ENCODE assay signal across 8 cellular contexts in the genomic region with DNA sequence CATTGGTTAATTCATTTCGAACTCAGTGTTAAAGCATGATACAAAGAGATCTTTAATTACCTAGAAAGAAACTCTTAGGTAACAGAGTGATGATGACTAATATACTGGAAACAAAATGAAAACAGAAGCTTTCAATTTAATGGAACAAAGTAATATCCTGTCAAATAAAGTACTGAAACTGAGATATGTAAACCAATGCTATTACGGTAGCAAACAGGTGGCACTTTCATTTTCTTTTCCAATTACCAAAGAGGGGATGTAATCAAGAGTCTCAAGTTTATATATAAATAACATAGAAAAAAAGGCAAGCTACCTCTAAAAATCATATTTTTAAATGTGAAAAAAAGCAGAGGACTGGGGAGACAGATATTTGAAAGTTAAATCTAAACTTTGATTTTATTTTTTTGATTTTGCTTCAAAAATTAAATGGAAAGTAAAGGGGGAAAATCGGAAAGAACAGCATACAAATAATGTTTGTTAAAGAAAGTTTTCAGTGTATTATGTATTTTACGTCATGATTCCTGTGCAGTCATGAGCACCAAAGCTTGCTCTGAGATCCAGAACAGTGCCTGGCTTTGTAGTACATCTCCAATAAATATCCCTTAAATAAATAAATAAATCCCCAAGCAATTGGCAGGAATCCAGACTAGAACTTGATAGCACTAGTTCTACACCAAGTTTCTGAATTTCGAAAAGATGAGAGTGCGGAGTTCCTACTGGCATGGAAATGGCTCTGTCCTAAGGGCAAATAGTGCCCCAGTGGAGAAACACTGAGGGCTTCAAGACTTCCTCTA. TPM values are rescaled to one million over a fixed set of nuclear protein-coding genes. Genes with fewer than 3 reads are reported as not detected.
A peak's percentile ranks its signal among the peaks of the same experiment; 100 is the strongest.
DNase-seq lines count a peak whose midpoint lies in the region; ATAC-seq and TF ChIP-seq lines count a peak whose summit lies in the region.

No MANE protein-coding gene starts in this region.

- H3K4me3 ChIP-seq in GM12864 (ENCODE audit: low read depth, low read length) = peak overlapping the region; percentile 18; the same call in 1 of the 2 replicates

- H3K4me3 Mint-ChIP-seq in MCF 10A (ENCODE audit: unreplicated experiment) = peak overlapping the region; percentile 56

- DNase-seq in GM12864 (ENCODE audit: low read depth) = peak; percentile 74
- DNase-seq in MCF 10A (ENCODE audit: unreplicated experiment) = peak; percentile 82
- no peak for DNase-seq in SHP77 treated with DMSO at 0.1 percent for 48 hours (lab: John Stamatoyannopoulos, UW)
- no peak for DNase-seq in KBM-7
- DNase-seq in islet precursor cell = no peak
- DNase-seq in cerebellar cortex (ENCODE audit: low spot score) = no peak

- no peaks in the 10 kb centered on the region for H3K9me3 Mint-ChIP-seq in MCF 10A (ENCODE audit: unreplicated experiment)

- H3K27ac Mint-ChIP-seq in MCF 10A (ENCODE audit: low read depth, unreplicated experiment) = no peak overlapping the region

- CTCF ChIA-PET in MCF 10A (lab: Yijun Ruan, JAX) = interaction anchor here (1.1 kb wide), 1 partner anchor 193 kb away, joined by 4 read pairs; no protein-coding TSS in a partner anchor

- TF ChIP-seq CTCF in GM12864 (IDR thresholded peaks at IDR 0.05; ENCODE audit: low read depth, low read length, missing control alignments) (no peak), MCF 10A (IDR thresholded peaks at IDR 0.05; ENCODE audit: unreplicated experiment) (no peak)

- intact Hi-C loops in MCF 10A (cut with micrococcal nuclease) = no loop called here

- POLR2A ChIA-PET in MCF 10A (lab: Yijun Ruan, JAX) = interaction anchor here (0.7 to 2.9 kb wide), 4 partner anchors 26 to 190 kb away, joined by 3 to 19 read pairs (median 3); a partner anchor contains a TSS

- BruUV-seq in MCF 10A (replicated peaks; lab: Mats Ljungman, UMichigan) = no TSS peak

- peaks cover 6% of the 10 kb centered on the region for H3K4me1 Mint-ChIP-seq in MCF 10A (ENCODE audit: insufficient read depth, unreplicated experiment)

- peak; percentile 92 for ATAC-seq in GM21381 (IDR thresholded peaks at IDR 0.05; ENCODE audit: unreplicated experiment)
- ATAC-seq in HG03558 (IDR thresholded peaks at IDR 0.05; ENCODE audit: extremely low read depth, unreplicated experiment) = peak; percentile 99

- H3K27me3 Mint-ChIP-seq in MCF 10A (ENCODE audit: insufficient read depth, unreplicated experiment) = no peaks in the 10 kb centered on the region

- in situ Hi-C loops in KBM-7 (cut with MboI; ENCODE audit: low pct_unique_long_range_greater_than_20kb, low sequenced_read_pairs) = no loop called here

- no peaks in the 10 kb centered on the region for H3K36me3 Mint-ChIP-seq in MCF 10A (ENCODE audit: insufficient read depth, unreplicated experiment)

RNA-seq across cellular contexts. Expression of a gene that starts 25.0 kb away (rescaled TPM):
- 26.3 and 27.4 TPM in 2 replicates for total RNA-seq in MCF 10A (2022)

Comparison
In these comparisons a context has a peak if more than half of its experiments do, and no peak if none do; other contexts are left out.
1. DNase-seq: peak in GM12864 (single experiment) and MCF 10A (single experiment); none in SHP77 treated with DMSO at 0.1 percent for 48 hours (single experiment), KBM-7 (single experiment), islet precursor cell (single experiment) and cerebellar cortex (single experiment).